20 cellular contexts compared by ENCODE assay signal in genomic region chr4:55406545-55406944, GRCh38.
"Had no signal": no experiment of that assay in that cellular context is flagged by ENCODE, and none has a peak within 500 bp of the region (broad histone marks: within the 10 kb centered on the region; RNA-seq: fewer than 3 reads in every experiment).

No MANE protein-coding gene starts in this region.

- H3K27ac ChIP-seq: coronary artery, left ventricle myocardium inferior, suprapubic skin, transverse colon, VCaP had no signal

- H3K9me3 ChIP-seq: left ventricle myocardium inferior, suprapubic skin, transverse colon had no signal

- H3K4me3 ChIP-seq: coronary artery, left ventricle myocardium inferior, suprapubic skin, transverse colon had no signal

- ATAC-seq: naive thymus-derived CD8-positive, alpha-beta T cell; stimulated activated naive CD8-positive, alpha-beta T cell treated with anti-CD3 and anti-CD28 coated beads, Interleukin-15, amount 100 ng/mL, for 72 hours had no signal

- H3K4me3 Mint-ChIP-seq: activated T-helper 1 cell treated with anti-CD3 and anti-CD28 coated beads, Interleukin-12 subunit alpha, Interleukin-12 subunit beta, Interleukin-2, Interleukin-4 antibody, amounts not matched to agents 30 ng/mL and 10 ng/mL and 1 ng/mL, durations not matched to agents 14 hours and 24 hours and 36 hours; brain; stimulated activated naive CD8-positive, alpha-beta T cell treated with anti-CD3 and anti-CD28 coated beads, Interleukin-15, amount 100 ng/mL, for 72 hours had no signal

- H3K9me3 Mint-ChIP-seq: activated T-helper 1 cell treated with anti-CD3 and anti-CD28 coated beads, Interleukin-12 subunit alpha, Interleukin-12 subunit beta, Interleukin-2, Interleukin-4 antibody, amounts not matched to agents 30 ng/mL and 10 ng/mL and 1 ng/mL, durations not matched to agents 14 hours and 24 hours and 36 hours; brain; naive thymus-derived CD8-positive, alpha-beta T cell; stimulated activated naive CD8-positive, alpha-beta T cell treated with anti-CD3 and anti-CD28 coated beads, Interleukin-15, amount 100 ng/mL, for 72 hours had no signal

- DNase-seq: activated CD4-positive, alpha-beta T cell treated with anti-CD3 and anti-CD28 coated beads, Interleukin-2, amount 50 U/mL, for 48 hours; activated naive CD4-positive, alpha-beta T cell treated with Interleukin-2 at 50 U/mL for 16 hours; head of caudate nucleus; kidney glomerular epithelial cell; left ventricle myocardium inferior; mammary epithelial cell; naive thymus-derived CD8-positive, alpha-beta T cell; nucleus accumbens; posterior cingulate gyrus; stimulated activated CD4-positive, alpha-beta T cell treated with anti-CD3 and anti-CD28 coated beads, Interleukin-12 subunit alpha, Interleukin-12 subunit beta, amount 100 ng/mL, for 4 hours; stimulated activated CD4-positive, alpha-beta T cell treated with anti-CD3 and anti-CD28 coated beads, Interleukin-1b, Interleukin-23, amount 100 ng/mL, for 48 hours; stimulated activated CD8-positive, alpha-beta memory T cell treated with anti-CD3 and anti-CD28 coated beads, Interleukin-4, amount 100 ng/mL, for 48 hours; stimulated activated naive CD8-positive, alpha-beta T cell treated with anti-CD3 and anti-CD28 coated beads, Interleukin-15, amount 100 ng/mL, for 72 hours; T-helper 2 cell; transverse colon had no signal

- H3K27me3 Mint-ChIP-seq: brain; naive thymus-derived CD8-positive, alpha-beta T cell; stimulated activated naive CD8-positive, alpha-beta T cell treated with anti-CD3 and anti-CD28 coated beads, Interleukin-15, amount 100 ng/mL, for 72 hours had no signal
